Comparison of ENCODE assay signal across 29 cellular contexts in genomic region chr13:98251708-98252107, GRCh38.
"Had no signal": no experiment of that assay in that cellular context is flagged by ENCODE, and none has a peak within 500 bp of the region (broad histone marks: within the 10 kb centered on the region; RNA-seq: fewer than 3 reads in every experiment).

No MANE protein-coding gene starts in this region.

- ATAC-seq: esophagus mucosa; gastrocnemius medialis; mucosa of descending colon; natural killer cell treated with Interleukin-12 subunit alpha and Interleukin-12 subunit beta and Interleukin-15 and Interleukin-18, amount 100 ng/mL, for 72 hours; sciatic nerve; stimulated activated naive CD8-positive, alpha-beta T cell treated with anti-CD3 and anti-CD28 coated beads, Interleukin-15, amount 100 ng/mL, for 72 hours had no signal

- H3K4me3 ChIP-seq: colonic mucosa, gastrocnemius medialis, lung, mucosa of descending colon, smooth muscle cell, suprapubic skin, tibial artery, upper lobe of left lung had no signal

- DNase-seq: colonic mucosa; effector CD8-positive, alpha-beta T cell; endodermal cell; foreskin fibroblast; gastrocnemius medialis; head of caudate nucleus; mucosa of descending colon; naive B cell; stimulated activated CD4-positive, alpha-beta T cell treated with anti-CD3 and anti-CD28 coated beads, Interleukin-12 subunit alpha, Interleukin-12 subunit beta, amount 100 ng/mL, for 4 hours; stimulated activated CD4-positive, alpha-beta T cell treated with anti-CD3 and anti-CD28 coated beads, Interleukin-1b, Interleukin-23, amount 100 ng/mL, for 48 hours; stimulated activated CD4-positive, alpha-beta T cell treated with anti-CD3 and anti-CD28 coated beads, Interleukin-4, amount 100 ng/mL, for 1 hour; stimulated activated CD8-positive, alpha-beta memory T cell treated with anti-CD3 and anti-CD28 coated beads, Interleukin-4, amount 100 ng/mL, for 48 hours; stimulated activated naive CD4-positive, alpha-beta T cell; stimulated activated naive CD8-positive, alpha-beta T cell treated with anti-CD3 and anti-CD28 coated beads, Interleukin-15, amount 100 ng/mL, for 72 hours; tibial artery; upper lobe of left lung had no signal

- H2AFZ ChIP-seq: parathyroid adenoma had no signal

- H3K9ac ChIP-seq: parathyroid adenoma had no signal

- H3K9me3 ChIP-seq: colonic mucosa, gastrocnemius medialis, mucosa of descending colon, neutrophil, suprapubic skin, tibial artery, upper lobe of left lung had no signal

- H3K27me3 Mint-ChIP-seq: dendritic cell treated with granulocyte-macrophage colony-stimulating factor and Interleukin-4, amounts not matched to agents 40 ng/mL and 50 ng/mL, for 4 days; progenitor cell of endocrine pancreas; stimulated activated naive CD8-positive, alpha-beta T cell treated with anti-CD3 and anti-CD28 coated beads, Interleukin-15, amount 100 ng/mL, for 72 hours had no signal

- H3K4me3 Mint-ChIP-seq: dendritic cell treated with granulocyte-macrophage colony-stimulating factor and Interleukin-4, amounts not matched to agents 40 ng/mL and 50 ng/mL, for 4 days; endodermal cell; memory B cell; naive B cell; natural killer cell treated with Interleukin-12 subunit alpha and Interleukin-12 subunit beta and Interleukin-15 and Interleukin-18, amount 100 ng/mL, for 72 hours; neural crest cell; stimulated activated naive CD8-positive, alpha-beta T cell treated with anti-CD3 and anti-CD28 coated beads, Interleukin-15, amount 100 ng/mL, for 72 hours had no signal

- H3K4me1 ChIP-seq: colonic mucosa, gastrocnemius medialis had no signal

- H3K36me3 ChIP-seq: colonic mucosa, gastrocnemius medialis, neutrophil, suprapubic skin, tibial artery, upper lobe of left lung had no signal

- H3K9me3 Mint-ChIP-seq: dendritic cell treated with granulocyte-macrophage colony-stimulating factor and Interleukin-4, amounts not matched to agents 40 ng/mL and 50 ng/mL, for 4 days; endodermal cell; memory B cell; natural killer cell treated with Interleukin-12 subunit alpha and Interleukin-12 subunit beta and Interleukin-15 and Interleukin-18, amount 100 ng/mL, for 72 hours; neural crest cell; stimulated activated naive CD8-positive, alpha-beta T cell treated with anti-CD3 and anti-CD28 coated beads, Interleukin-15, amount 100 ng/mL, for 72 hours had no signal

- H3K27ac Mint-ChIP-seq: dendritic cell treated with granulocyte-macrophage colony-stimulating factor and Interleukin-4, amounts not matched to agents 40 ng/mL and 50 ng/mL, for 4 days; memory B cell; naive B cell; natural killer cell treated with Interleukin-12 subunit alpha and Interleukin-12 subunit beta and Interleukin-15 and Interleukin-18, amount 100 ng/mL, for 72 hours; stimulated activated naive CD8-positive, alpha-beta T cell treated with anti-CD3 and anti-CD28 coated beads, Interleukin-15, amount 100 ng/mL, for 72 hours had no signal

- H3K4me1 Mint-ChIP-seq: memory B cell; naive B cell; stimulated activated naive CD8-positive, alpha-beta T cell treated with anti-CD3 and anti-CD28 coated beads, Interleukin-15, amount 100 ng/mL, for 72 hours had no signal

- H3K27ac ChIP-seq: colonic mucosa, epithelial cell of prostate, gastrocnemius medialis, neutrophil, parathyroid adenoma had no signal

- H3K27me3 ChIP-seq: colonic mucosa, gastrocnemius medialis, neutrophil, suprapubic skin, tibial artery, upper lobe of left lung had no signal

- H3K36me3 Mint-ChIP-seq: memory B cell; naive B cell; natural killer cell treated with Interleukin-12 subunit alpha and Interleukin-12 subunit beta and Interleukin-15 and Interleukin-18, amount 100 ng/mL, for 72 hours had no signal
